Comparison of ENCODE assay signal across 21 cellular contexts in the genomic region with DNA sequence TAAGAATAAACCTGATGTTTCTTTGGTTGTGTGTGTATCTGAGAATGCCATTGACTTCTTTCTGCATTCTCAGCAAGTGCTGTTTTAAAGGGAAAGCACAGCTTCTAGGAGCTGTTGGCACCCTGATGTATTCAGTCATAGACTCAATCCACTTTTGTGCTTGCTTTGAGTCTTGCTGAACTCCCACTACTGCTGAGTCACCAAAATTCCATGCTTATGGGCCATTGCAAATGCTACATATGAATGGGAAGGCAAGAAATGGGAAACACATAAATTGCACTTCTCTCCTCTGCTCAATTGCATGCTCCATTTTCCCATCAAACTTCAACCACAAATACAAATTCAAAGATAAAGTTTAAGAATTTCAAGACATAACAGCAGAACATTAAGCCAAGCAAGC. TPM values are rescaled to one million over a fixed set of nuclear protein-coding genes. Genes with fewer than 3 reads are reported as not detected.
"Had no signal": no experiment of that assay in that cellular context is flagged by ENCODE, and none has a peak within 500 bp of the region (broad histone marks: within the 10 kb centered on the region; RNA-seq: fewer than 3 reads in every experiment).

No MANE protein-coding gene starts in this region.

- H3K4me3 ChIP-seq: body of pancreas, left ventricle myocardium inferior, ovary, thoracic aorta had no signal

- H3K4me1 Mint-ChIP-seq: activated CD4-positive, alpha-beta T cell treated with anti-CD3 and anti-CD28 coated beads for 36 hours; activated naive CD8-positive, alpha-beta T cell treated with anti-CD3 and anti-CD28 coated beads, Interleukin-2, amount 10 ng/mL, durations not matched to agents 7 days and 5 days; memory B cell; stimulated activated naive CD8-positive, alpha-beta T cell treated with anti-CD3 and anti-CD28 coated beads, Interleukin-15, amount 100 ng/mL, for 72 hours had no signal

- H3K27ac Mint-ChIP-seq: activated CD4-positive, alpha-beta T cell treated with anti-CD3 and anti-CD28 coated beads for 36 hours; activated CD8-positive, alpha-beta T cell treated with anti-CD3 and anti-CD28 coated beads, Interleukin-2, amount 10 ng/mL, durations not matched to agents 7 days and 5 days; activated naive CD8-positive, alpha-beta T cell treated with anti-CD3 and anti-CD28 coated beads, Interleukin-2, amount 10 ng/mL, durations not matched to agents 7 days and 5 days; memory B cell; stimulated activated naive CD8-positive, alpha-beta T cell treated with anti-CD3 and anti-CD28 coated beads, Interleukin-15, amount 100 ng/mL, for 72 hours had no signal

- H3K27me3 Mint-ChIP-seq: activated naive CD8-positive, alpha-beta T cell treated with anti-CD3 and anti-CD28 coated beads, Interleukin-2, amount 10 ng/mL, durations not matched to agents 7 days and 5 days; stimulated activated naive CD8-positive, alpha-beta T cell treated with anti-CD3 and anti-CD28 coated beads, Interleukin-15, amount 100 ng/mL, for 72 hours had no signal

- H3K4me1 ChIP-seq: body of pancreas, left ventricle myocardium inferior had no signal

- H3K27me3 ChIP-seq: body of pancreas, ovary had no signal

- ATAC-seq: activated CD4-positive, alpha-beta T cell treated with anti-CD3 and anti-CD28 coated beads for 36 hours; activated CD8-positive, alpha-beta T cell treated with anti-CD3 and anti-CD28 coated beads, Interleukin-2, amount 10 ng/mL, durations not matched to agents 7 days and 5 days; body of pancreas; stimulated activated naive CD8-positive, alpha-beta T cell treated with anti-CD3 and anti-CD28 coated beads, Interleukin-15, amount 100 ng/mL, for 72 hours had no signal

- H3K36me3 Mint-ChIP-seq: activated naive CD8-positive, alpha-beta T cell treated with anti-CD3 and anti-CD28 coated beads, Interleukin-2, amount 10 ng/mL, durations not matched to agents 7 days and 5 days; memory B cell had no signal

- H3K9me3 Mint-ChIP-seq: memory B cell had no signal

- H3K27ac ChIP-seq: body of pancreas, left ventricle myocardium inferior, ovary, thoracic aorta, VCaP had no signal

- H3K4me3 Mint-ChIP-seq: activated CD4-positive, alpha-beta T cell treated with anti-CD3 and anti-CD28 coated beads for 36 hours; activated CD8-positive, alpha-beta T cell treated with anti-CD3 and anti-CD28 coated beads, Interleukin-2, amount 10 ng/mL, durations not matched to agents 7 days and 5 days; activated naive CD8-positive, alpha-beta T cell treated with anti-CD3 and anti-CD28 coated beads, Interleukin-2, amount 10 ng/mL, durations not matched to agents 7 days and 5 days; memory B cell; stimulated activated naive CD8-positive, alpha-beta T cell treated with anti-CD3 and anti-CD28 coated beads, Interleukin-15, amount 100 ng/mL, for 72 hours had no signal

- DNase-seq: activated CD4-positive, alpha-beta T cell treated with anti-CD3 and anti-CD28 coated beads for 36 hours; activated CD8-positive, alpha-beta memory T cell treated with anti-CD3 and anti-CD28 coated beads, Interleukin-2, amount 50 U/mL, for 48 hours; activated CD8-positive, alpha-beta T cell treated with anti-CD3 and anti-CD28 coated beads, Interleukin-2, amount 10 ng/mL, durations not matched to agents 7 days and 5 days; activated naive CD8-positive, alpha-beta T cell treated with anti-CD3 and anti-CD28 coated beads, Interleukin-2, amount 10 ng/mL, durations not matched to agents 7 days and 5 days; body of pancreas; dermis blood vessel endothelial cell; erythroblast; glutamatergic neuron; islet precursor cell; left ventricle myocardium inferior; ovary; stimulated activated CD4-positive, alpha-beta T cell treated with anti-CD3 and anti-CD28 coated beads, Interleukin-15, amount 100 ng/mL, for 24 hours; stimulated activated CD4-positive, alpha-beta T cell treated with anti-CD3 and anti-CD28 coated beads, Interleukin-4, amount 100 ng/mL, for 24 hours; stimulated activated naive CD8-positive, alpha-beta T cell treated with anti-CD3 and anti-CD28 coated beads, Interleukin-15, amount 100 ng/mL, for 72 hours; T-helper 9 cell had no signal

- H3K9me3 ChIP-seq: body of pancreas, left ventricle myocardium inferior, ovary, thoracic aorta had no signal

- H3K36me3 ChIP-seq: left ventricle myocardium inferior, ovary, thoracic aorta had no signal

RNA-seq across cellular contexts. Expression of gene FTMT, which starts 9.8 kb away (rescaled TPM):
- total RNA-seq: activated CD4-positive, alpha-beta T cell treated with anti-CD3 and anti-CD28 coated beads for 36 hours; activated CD8-positive, alpha-beta T cell treated with anti-CD3 and anti-CD28 coated beads, Interleukin-2, amount 10 ng/mL, durations not matched to agents 7 days and 5 days; activated naive CD8-positive, alpha-beta T cell treated with anti-CD3 and anti-CD28 coated beads, Interleukin-2, amount 10 ng/mL, durations not matched to agents 7 days and 5 days; body of pancreas; dermis blood vessel endothelial cell; left ventricle myocardium inferior; ovary; skeletal muscle tissue; thoracic aorta; ureter had no signal
- polyA plus RNA-seq: neural cell, ovary had no signal
